In genomic region chr7:156746891-156747290, GRCh38 we compare ENCODE assay signal across 21 cellular contexts.
"Had no signal": no experiment of that assay in that cellular context is flagged by ENCODE, and none has a peak within 500 bp of the region (broad histone marks: within the 10 kb centered on the region; RNA-seq: fewer than 3 reads in every experiment).

No MANE protein-coding gene starts in this region.

- FAIRE-seq: HTR-8/SVneo, RCC 7860 had no signal

- H3K9me3 ChIP-seq: SJSA1 had no signal

- DNase-seq: KBM-7, NCI-H1092, NCI-H1105 treated with DMSO at 0.1 percent for 48 hours, NCI-H1417 treated with DMSO at 0.1 percent for 48 hours, NCI-H1694 treated with DMSO at 0.1 percent for 48 hours, NCI-H2029, NCI-H2081 treated with DMSO at 0.1 percent for 48 hours, NCI-H2171, NCI-H226, NCI-H446, NCI-H510A, NCI-H524 treated with DMSO at 0.1 percent for 48 hours, NCI-H82, Right ventricle myocardium superior, RPMI8226, SIG-M5 had no signal

- H3K36me3 ChIP-seq: SJSA1 had no signal

- H3K27me3 ChIP-seq: SJSA1 had no signal

- H3K27ac ChIP-seq: HL-60, SJSA1, SK-N-MC had no signal

- H3K4me1 ChIP-seq: SJSA1 had no signal

- H3K4me3 ChIP-seq: SJSA1, SK-N-MC had no signal
